1 cellular context compared by ENCODE assay signal in genomic region chr19:21082011-21082975, GRCh38.
TF ChIP-seq lines count a peak whose summit lies in the region.

TSS of gene ZNF714 (plus strand) at chr19:21082203. CDS start at chr19:21098269, 16,066 bp downstream.

TF ChIP-seq in K562, 482 proteins besides CTCF, POLR2A, EP300 and RAD21 (continued from another document and continues in another):
- TF ChIP-seq, protein P1, sequence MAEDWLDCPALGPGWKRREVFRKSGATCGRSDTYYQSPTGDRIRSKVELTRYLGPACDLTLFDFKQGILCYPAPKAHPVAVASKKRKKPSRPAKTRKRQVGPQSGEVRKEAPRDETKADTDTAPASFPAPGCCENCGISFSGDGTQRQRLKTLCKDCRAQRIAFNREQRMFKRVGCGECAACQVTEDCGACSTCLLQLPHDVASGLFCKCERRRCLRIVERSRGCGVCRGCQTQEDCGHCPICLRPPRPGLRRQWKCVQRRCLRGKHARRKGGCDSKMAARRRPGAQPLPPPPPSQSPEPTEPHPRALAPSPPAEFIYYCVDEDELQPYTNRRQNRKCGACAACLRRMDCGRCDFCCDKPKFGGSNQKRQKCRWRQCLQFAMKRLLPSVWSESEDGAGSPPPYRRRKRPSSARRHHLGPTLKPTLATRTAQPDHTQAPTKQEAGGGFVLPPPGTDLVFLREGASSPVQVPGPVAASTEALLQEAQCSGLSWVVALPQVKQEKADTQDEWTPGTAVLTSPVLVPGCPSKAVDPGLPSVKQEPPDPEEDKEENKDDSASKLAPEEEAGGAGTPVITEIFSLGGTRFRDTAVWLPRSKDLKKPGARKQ (CRISPR knock-in tag; IDR thresholded peaks at IDR 0.05) = no peak
- TF ChIP-seq EHMT2 (IDR thresholded peaks at IDR 0.05) (no peak), ZNF551 (CRISPR knock-in tag; IDR thresholded peaks at IDR 0.05) (no peak), MBD2 (IDR thresholded peaks at IDR 0.05; ENCODE audit: borderline replicate concordance, low read depth) (0 out of 2 replicates have a peak, but pooled peaks have one; percentile 77), ILF3 (IDR thresholded peaks at IDR 0.05; ENCODE audit: borderline replicate concordance) (no peak), ERF (CRISPR knock-in tag; IDR thresholded peaks at IDR 0.05) (0 out of 2 replicates have a peak, but pooled peaks have one; percentile 60), SMARCB1 (IDR thresholded peaks at IDR 0.05; ENCODE audit: insufficient read length, low read depth) (no peak), ZNF785 (CRISPR knock-in tag; IDR thresholded peaks at IDR 0.05) (no peak), ZFX (CRISPR knock-in tag; IDR thresholded peaks at IDR 0.05) (peak; percentile 84), ZNF3 (CRISPR knock-in tag; IDR thresholded peaks at IDR 0.05) (no peak), SFPQ (IDR thresholded peaks at IDR 0.05; ENCODE audit: low read depth, low read length) (no peak), BMI1 (IDR thresholded peaks at IDR 0.05; ENCODE audit: low read length) (no peak), ARID2 (IDR thresholded peaks at IDR 0.05) (no peak), ZNF134 (CRISPR knock-in tag; conservative IDR thresholded peaks at IDR 0.05) (no peak), BRD4 (IDR thresholded peaks at IDR 0.05) (no peak), SIX5 (IDR thresholded peaks at IDR 0.05; ENCODE audit: borderline replicate concordance in 1 of 2, insufficient read depth in 1 of 2, low read depth in 1 of 2, low read length in 2 of 2) (no peak), AFF4 (CRISPR knock-in tag; IDR thresholded peaks at IDR 0.05) (no peak), MEF2A (IDR thresholded peaks at IDR 0.05; ENCODE audit: control insufficient read depth, low read depth, low read length) (no peak), ZFP1 (CRISPR knock-in tag; IDR thresholded peaks at IDR 0.05) (no peak), TFAP4 (CRISPR knock-in tag; IDR thresholded peaks at IDR 0.05; ENCODE audit: borderline replicate concordance) (peak; percentile 83; the same call in 1 of the 2 replicates), NR2C2 (CRISPR knock-in tag; IDR thresholded peaks at IDR 0.05) (no peak), NR2C2 (tag; IDR thresholded peaks at IDR 0.05) (no peak; the same call in 1 of the 2 replicates), RBM14 (IDR thresholded peaks at IDR 0.05; ENCODE audit: borderline replicate concordance, insufficient read depth, low read depth, low read length) (no peak), FOS (IDR thresholded peaks at IDR 0.05; ENCODE audit: extremely low read depth, insufficient read length) (peak; percentile 91), TFAM (CRISPR knock-in tag; conservative IDR thresholded peaks at IDR 0.05) (no peak), ZNF24 (IDR thresholded peaks at IDR 0.05) (no peak), ZNF740 (CRISPR knock-in tag; IDR thresholded peaks at IDR 0.05) (no peak), ZNF740 (tag; IDR thresholded peaks at IDR 0.05) (no peak)
- TF ChIP-seq, protein P2, sequence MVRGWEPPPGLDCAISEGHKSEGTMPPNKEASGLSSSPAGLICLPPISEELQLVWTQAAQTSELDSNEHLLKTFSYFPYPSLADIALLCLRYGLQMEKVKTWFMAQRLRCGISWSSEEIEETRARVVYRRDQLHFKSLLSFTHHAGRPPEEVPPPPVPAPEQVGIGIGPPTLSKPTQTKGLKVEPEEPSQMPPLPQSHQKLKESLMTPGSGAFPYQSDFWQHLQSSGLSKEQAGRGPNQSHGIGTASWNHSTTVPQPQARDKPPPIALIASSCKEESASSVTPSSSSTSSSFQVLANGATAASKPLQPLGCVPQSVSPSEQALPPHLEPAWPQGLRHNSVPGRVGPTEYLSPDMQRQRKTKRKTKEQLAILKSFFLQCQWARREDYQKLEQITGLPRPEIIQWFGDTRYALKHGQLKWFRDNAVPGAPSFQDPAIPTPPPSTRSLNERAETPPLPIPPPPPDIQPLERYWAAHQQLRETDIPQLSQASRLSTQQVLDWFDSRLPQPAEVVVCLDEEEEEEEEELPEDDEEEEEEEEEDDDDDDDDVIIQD (CRISPR knock-in tag; IDR thresholded peaks at IDR 0.05) = no peak
- TF ChIP-seq, protein P3, sequence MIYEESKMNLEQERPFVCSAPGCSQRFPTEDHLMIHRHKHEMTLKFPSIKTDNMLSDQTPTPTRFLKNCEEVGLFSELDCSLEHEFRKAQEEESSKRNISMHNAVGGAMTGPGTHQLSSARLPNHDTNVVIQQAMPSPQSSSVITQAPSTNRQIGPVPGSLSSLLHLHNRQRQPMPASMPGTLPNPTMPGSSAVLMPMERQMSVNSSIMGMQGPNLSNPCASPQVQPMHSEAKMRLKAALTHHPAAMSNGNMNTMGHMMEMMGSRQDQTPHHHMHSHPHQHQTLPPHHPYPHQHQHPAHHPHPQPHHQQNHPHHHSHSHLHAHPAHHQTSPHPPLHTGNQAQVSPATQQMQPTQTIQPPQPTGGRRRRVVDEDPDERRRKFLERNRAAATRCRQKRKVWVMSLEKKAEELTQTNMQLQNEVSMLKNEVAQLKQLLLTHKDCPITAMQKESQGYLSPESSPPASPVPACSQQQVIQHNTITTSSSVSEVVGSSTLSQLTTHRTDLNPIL (CRISPR knock-in tag; IDR thresholded peaks at IDR 0.05) = no peak
- TF ChIP-seq, protein P4, sequence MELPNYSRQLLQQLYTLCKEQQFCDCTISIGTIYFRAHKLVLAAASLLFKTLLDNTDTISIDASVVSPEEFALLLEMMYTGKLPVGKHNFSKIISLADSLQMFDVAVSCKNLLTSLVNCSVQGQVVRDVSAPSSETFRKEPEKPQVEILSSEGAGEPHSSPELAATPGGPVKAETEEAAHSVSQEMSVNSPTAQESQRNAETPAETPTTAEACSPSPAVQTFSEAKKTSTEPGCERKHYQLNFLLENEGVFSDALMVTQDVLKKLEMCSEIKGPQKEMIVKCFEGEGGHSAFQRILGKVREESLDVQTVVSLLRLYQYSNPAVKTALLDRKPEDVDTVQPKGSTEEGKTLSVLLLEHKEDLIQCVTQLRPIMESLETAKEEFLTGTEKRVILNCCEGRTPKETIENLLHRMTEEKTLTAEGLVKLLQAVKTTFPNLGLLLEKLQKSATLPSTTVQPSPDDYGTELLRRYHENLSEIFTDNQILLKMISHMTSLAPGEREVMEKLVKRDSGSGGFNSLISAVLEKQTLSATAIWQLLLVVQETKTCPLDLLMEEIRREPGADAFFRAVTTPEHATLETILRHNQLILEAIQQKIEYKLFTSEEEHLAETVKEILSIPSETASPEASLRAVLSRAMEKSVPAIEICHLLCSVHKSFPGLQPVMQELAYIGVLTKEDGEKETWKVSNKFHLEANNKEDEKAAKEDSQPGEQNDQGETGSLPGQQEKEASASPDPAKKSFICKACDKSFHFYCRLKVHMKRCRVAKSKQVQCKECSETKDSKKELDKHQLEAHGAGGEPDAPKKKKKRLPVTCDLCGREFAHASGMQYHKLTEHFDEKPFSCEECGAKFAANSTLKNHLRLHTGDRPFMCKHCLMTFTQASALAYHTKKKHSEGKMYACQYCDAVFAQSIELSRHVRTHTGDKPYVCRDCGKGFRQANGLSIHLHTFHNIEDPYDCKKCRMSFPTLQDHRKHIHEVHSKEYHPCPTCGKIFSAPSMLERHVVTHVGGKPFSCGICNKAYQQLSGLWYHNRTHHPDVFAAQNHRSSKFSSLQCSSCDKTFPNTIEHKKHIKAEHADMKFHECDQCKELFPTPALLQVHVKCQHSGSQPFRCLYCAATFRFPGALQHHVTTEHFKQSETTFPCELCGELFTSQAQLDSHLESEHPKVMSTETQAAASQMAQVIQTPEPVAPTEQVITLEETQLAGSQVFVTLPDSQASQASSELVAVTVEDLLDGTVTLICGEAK (IDR thresholded peaks at IDR 0.05) = no peak
- TF ChIP-seq, protein P4 (CRISPR knock-in tag; IDR thresholded peaks at IDR 0.05) = no peak
- TF ChIP-seq, protein P5, sequence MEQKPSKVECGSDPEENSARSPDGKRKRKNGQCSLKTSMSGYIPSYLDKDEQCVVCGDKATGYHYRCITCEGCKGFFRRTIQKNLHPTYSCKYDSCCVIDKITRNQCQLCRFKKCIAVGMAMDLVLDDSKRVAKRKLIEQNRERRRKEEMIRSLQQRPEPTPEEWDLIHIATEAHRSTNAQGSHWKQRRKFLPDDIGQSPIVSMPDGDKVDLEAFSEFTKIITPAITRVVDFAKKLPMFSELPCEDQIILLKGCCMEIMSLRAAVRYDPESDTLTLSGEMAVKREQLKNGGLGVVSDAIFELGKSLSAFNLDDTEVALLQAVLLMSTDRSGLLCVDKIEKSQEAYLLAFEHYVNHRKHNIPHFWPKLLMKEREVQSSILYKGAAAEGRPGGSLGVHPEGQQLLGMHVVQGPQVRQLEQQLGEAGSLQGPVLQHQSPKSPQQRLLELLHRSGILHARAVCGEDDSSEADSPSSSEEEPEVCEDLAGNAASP (IDR thresholded peaks at IDR 0.05) = no peak
